ENCODE assay signal across 13 cellular contexts in the genomic region with DNA sequence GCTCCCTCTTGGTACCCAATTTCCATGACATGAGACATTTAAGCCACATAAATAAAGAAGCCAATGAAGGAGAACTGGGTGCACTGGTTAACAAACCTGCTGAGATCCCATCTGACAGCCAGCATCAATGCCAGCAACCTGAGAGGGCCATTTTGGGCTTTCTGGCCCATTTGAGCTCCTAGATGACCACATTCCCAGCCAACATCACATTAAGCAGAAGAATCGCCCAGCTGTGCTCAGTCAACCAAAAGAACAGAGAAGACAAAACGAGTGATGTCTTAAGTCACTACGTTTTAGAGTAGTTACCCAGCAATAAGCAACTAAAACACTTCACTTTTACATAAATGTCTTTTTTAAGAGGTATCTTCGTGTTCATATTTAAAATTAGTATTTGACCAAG. TPM values are rescaled to one million over a fixed set of nuclear protein-coding genes. Genes with fewer than 3 reads are reported as not detected.
A peak's percentile ranks its signal among the peaks of the same experiment; 100 is the strongest.
DNase-seq lines count a peak whose midpoint lies in the region; ATAC-seq and TF ChIP-seq lines count a peak whose summit lies in the region.
"Had no signal": no experiment of that assay in that cellular context is flagged by ENCODE, and none has a peak within 500 bp of the region (broad histone marks: within the 10 kb centered on the region; RNA-seq: fewer than 3 reads in every experiment).

No MANE protein-coding gene starts in this region.

- H3K27me3 ChIP-seq in HL-60 (ENCODE audit: insufficient read depth, poor library complexity, severe bottlenecking) (no peaks in the 10 kb centered on the region), spleen (replicated peaks in 1 of 7) (no peaks in the 10 kb centered on the region)
- H3K27me3 ChIP-seq: pancreas had no signal

- H3K4me1 ChIP-seq in spleen = peaks cover 25 to 65% (median 46%) of the 10 kb centered on the region in 6 donors

- no peak for DNase-seq in activated T-cell treated with anti-CD3 and anti-CD28 coated beads, Interleukin-2, amount 50 U/mL, for 72 hours
- DNase-seq in activated T-cell treated with anti-CD3 and anti-CD28 coated beads, Interleukin-2, amount 50 U/mL, for 48 hours = no peak
- DNase-seq in HL-60 (ENCODE audit: low read depth in 1 of 2, low spot score in 1 of 2) (no peak), spleen (no peak), NCI-H2196 treated with DMSO at 0.1 percent for 48 hours (lab: John Stamatoyannopoulos, UW; ENCODE audit: unreplicated experiment) (no peak), cortex of kidney (lab: John Stamatoyannopoulos, UW) (no peak)
- no peak for DNase-seq in activated naive CD8-positive, alpha-beta T cell treated with anti-CD3 and anti-CD28 coated beads, Interleukin-2, amount 50 U/mL, for 24 hours
- DNase-seq: islet precursor cell, NCI-H510A treated with DMSO at 0.1 percent for 48 hours had no signal

- peaks cover 0 to 77% (median 37%) of the 10 kb centered on the region in 6 donors for H3K36me3 ChIP-seq in spleen
- H3K36me3 ChIP-seq: pancreas had no signal

- 0 out of 2 replicates have a peak overlapping the region, but pooled peaks have one; percentile 3 for H3K27ac ChIP-seq in HL-60 (replicated peaks)
- H3K27ac ChIP-seq in spleen = peak overlapping the region; percentile 43 to 81 (median 72)
- H3K27ac ChIP-seq: pancreas had no signal

- no peaks in the 10 kb centered on the region for H3K9me3 Mint-ChIP-seq in activated T-cell treated with anti-CD3 and anti-CD28 coated beads, Interleukin-2, amount 50 U/mL, for 72 hours
- no peaks in the 10 kb centered on the region for H3K9me3 Mint-ChIP-seq in activated naive CD8-positive, alpha-beta T cell treated with anti-CD3 and anti-CD28 coated beads, Interleukin-2, amount 50 U/mL, for 24 hours

- no peak for TF ChIP-seq CTCF in HL-60 (IDR thresholded peaks at IDR 0.05; ENCODE audit: insufficient read depth, low read length)
- no peak for TF ChIP-seq CTCF in spleen (IDR thresholded peaks at IDR 0.05 in 8 of 11, conservative IDR thresholded peaks at IDR 0.05 in 3 of 11)

- peaks cover 67% of the 10 kb centered on the region for H3K4me1 Mint-ChIP-seq in activated T-cell treated with anti-CD3 and anti-CD28 coated beads, Interleukin-2, amount 50 U/mL, for 72 hours (ENCODE audit: low read depth)
- peaks cover 68% of the 10 kb centered on the region for H3K4me1 Mint-ChIP-seq in activated naive CD8-positive, alpha-beta T cell treated with anti-CD3 and anti-CD28 coated beads, Interleukin-2, amount 50 U/mL, for 24 hours

- intact Hi-C loops in spleen (cut with DNase I; ENCODE audit: low total_unique reads) = no loop called here

- peak overlapping the region; percentile 77 to 88 for H3K4me3 Mint-ChIP-seq in activated T-cell treated with anti-CD3 and anti-CD28 coated beads, Interleukin-2, amount 50 U/mL, for 72 hours
- peak overlapping the region; percentile 54 for H3K4me3 Mint-ChIP-seq in activated naive CD8-positive, alpha-beta T cell treated with anti-CD3 and anti-CD28 coated beads, Interleukin-2, amount 50 U/mL, for 24 hours

- H3K4me3 ChIP-seq in HL-60 (replicated peaks; ENCODE audit: insufficient read depth, low read length) = no peak overlapping the region
- peak overlapping the region in 1 of 8 donors; percentile 36 for H3K4me3 ChIP-seq in spleen
- H3K4me3 ChIP-seq: pancreas, skin epidermis had no signal

- 44 to 49% (median 46%) methylated on average over 4 of the region's 4 CpGs for WGBS in spleen, 5 donors

- no peaks in the 10 kb centered on the region for H3K27me3 Mint-ChIP-seq in activated T-cell treated with anti-CD3 and anti-CD28 coated beads, Interleukin-2, amount 50 U/mL, for 72 hours (ENCODE audit: low read depth)
- no peaks in the 10 kb centered on the region for H3K27me3 Mint-ChIP-seq in activated naive CD8-positive, alpha-beta T cell treated with anti-CD3 and anti-CD28 coated beads, Interleukin-2, amount 50 U/mL, for 24 hours

- ATAC-seq in activated T-cell treated with anti-CD3 and anti-CD28 coated beads, Interleukin-2, amount 50 U/mL, for 72 hours (replicated peaks in 1 of 2) = peak in 1 of 2 donors; percentile 22
- ATAC-seq in activated naive CD8-positive, alpha-beta T cell treated with anti-CD3 and anti-CD28 coated beads, Interleukin-2, amount 50 U/mL, for 24 hours = no peak
- no peak for ATAC-seq in HG03342 (IDR thresholded peaks at IDR 0.05; ENCODE audit: unreplicated experiment)

- H3K27ac Mint-ChIP-seq in activated T-cell treated with anti-CD3 and anti-CD28 coated beads, Interleukin-2, amount 50 U/mL, for 72 hours = peak overlapping the region; percentile 94
- peak overlapping the region; percentile 97 for H3K27ac Mint-ChIP-seq in activated naive CD8-positive, alpha-beta T cell treated with anti-CD3 and anti-CD28 coated beads, Interleukin-2, amount 50 U/mL, for 24 hours

- peaks cover 27 to 57% of the 10 kb centered on the region in 2 donors for H3K36me3 Mint-ChIP-seq in activated T-cell treated with anti-CD3 and anti-CD28 coated beads, Interleukin-2, amount 50 U/mL, for 72 hours (ENCODE audit: insufficient read depth in 2 of 2)
- peaks cover 77% of the 10 kb centered on the region for H3K36me3 Mint-ChIP-seq in activated naive CD8-positive, alpha-beta T cell treated with anti-CD3 and anti-CD28 coated beads, Interleukin-2, amount 50 U/mL, for 24 hours (ENCODE audit: low read depth)

- TF ChIP-seq POLR2A in spleen (IDR thresholded peaks at IDR 0.05) = no peak

- no peaks in the 10 kb centered on the region for H3K9me3 ChIP-seq in spleen
- H3K9me3 ChIP-seq: pancreas had no signal

RNA-seq across cellular contexts. Expression of gene LCP1, which starts 21.9 kb away (rescaled TPM):
- total RNA-seq in activated T-cell treated with anti-CD3 and anti-CD28 coated beads, Interleukin-2, amount 50 U/mL, for 72 hours = 100 to 1,000 TPM; 834 to 955 TPM
- total RNA-seq in spleen = 100 to 1,000 TPM; 488 to 968 (median 620) TPM
- polyA plus RNA-seq in spleen = 100 to 1,000 TPM; 155 to 226 (median 206) TPM

RNA-seq across cellular contexts. Expression of gene LRRC63, which starts 51.7 kb away (rescaled TPM):
- 1 to 10 TPM; 1.0 to 2.5 TPM for total RNA-seq in activated T-cell treated with anti-CD3 and anti-CD28 coated beads, Interleukin-2, amount 50 U/mL, for 72 hours
- total RNA-seq in spleen = 1 to 10 TPM in 1 of 7 donors, under 1 TPM in 6; 0.32 to 1.3 (median 0.69) TPM
- under 1 TPM; 0.04 to 0.11 (median 0.10) TPM for polyA plus RNA-seq in spleen
- total RNA-seq: cardiac septum had no signal
- polyA plus RNA-seq: pancreas had no signal

RNA-seq across cellular contexts. Expression of gene CPB2, which starts 55.2 kb away (rescaled TPM):
- total RNA-seq in activated T-cell treated with anti-CD3 and anti-CD28 coated beads, Interleukin-2, amount 50 U/mL, for 72 hours = not detected
- total RNA-seq in spleen = not detected
- not detected for polyA plus RNA-seq in spleen
- total RNA-seq: cardiac septum had no signal
